8 cellular contexts compared by ENCODE assay signal in genomic region chr6:89298680-89299450, GRCh38. TPM values are rescaled to one million over a fixed set of nuclear protein-coding genes. Genes with fewer than 3 reads are reported as not detected.
DNase-seq lines count a peak whose midpoint lies in the region; ATAC-seq and TF ChIP-seq lines count a peak whose summit lies in the region.

No MANE protein-coding gene starts in this region.

- H3K27me3 Mint-ChIP-seq in CD8-positive, alpha-beta T cell (ENCODE audit: low read depth), result no peaks in the 10 kb centered on the region

- H3K36me3 ChIP-seq in CD8-positive, alpha-beta T cell (ENCODE audit: insufficient read depth, low read length), result no peaks in the 10 kb centered on the region
- H3K36me3 ChIP-seq in RWPE2 (ENCODE audit: low read depth), result no peaks in the 10 kb centered on the region

- peaks cover 20% of the 10 kb centered on the region for H3K4me1 Mint-ChIP-seq in CD8-positive, alpha-beta T cell (ENCODE audit: low read depth)

- no peaks in the 10 kb centered on the region for H3K9me3 Mint-ChIP-seq in CD8-positive, alpha-beta T cell

- DNase-seq in CD8-positive, alpha-beta T cell, result peak in 4 of 7 experiments; percentile 4 to 65 (median 28)
- no peak for DNase-seq in RWPE2 (ENCODE audit: low spot score)
- DNase-seq in dermis blood vessel endothelial cell, result peak; percentile 75
- peak; percentile 34 to 51 for DNase-seq in stimulated activated CD4-positive, alpha-beta T cell treated with anti-CD3 and anti-CD28 coated beads, Interleukin-2, amount 100 ng/mL, for 24 hours
- no peak for DNase-seq in HuH-7.5 (ENCODE audit: low spot score)
- DNase-seq in amniotic stem cell (lab: John Stamatoyannopoulos, UW), result no peak
- DNase-seq in NK-92 (lab: John Stamatoyannopoulos, UW; ENCODE audit: unreplicated experiment), result no peak

- no peaks in the 10 kb centered on the region for H3K36me3 Mint-ChIP-seq in CD8-positive, alpha-beta T cell

- no peak for TF ChIP-seq CTCF in CD8-positive, alpha-beta T cell (IDR thresholded peaks at IDR 0.05)
- TF ChIP-seq CTCF in RWPE2 (IDR thresholded peaks at IDR 0.05; ENCODE audit: poor library complexity, severe bottlenecking), result no peak

- peak; percentile 76 for ATAC-seq in CD8-positive, alpha-beta T cell
- ATAC-seq in HG02610 (IDR thresholded peaks at IDR 0.05; ENCODE audit: unreplicated experiment), result peak; percentile 64
- ATAC-seq in RWPE2 (ENCODE audit: low read depth), result peak; percentile 52

- H3K27ac ChIP-seq in CD8-positive, alpha-beta T cell (ENCODE audit: low read depth, low read length), result no peak overlapping the region
- H3K27ac ChIP-seq in RWPE2 (ENCODE audit: poor library complexity, severe bottlenecking), result no peak overlapping the region

- intact Hi-C loops in CD8-positive, alpha-beta T cell (cut with DNase I, micrococcal nuclease), result loop anchor here in 1 of 2 experiments (5.0 kb wide), 1 partner anchor 48 kb away; no protein-coding TSS in a partner anchor

- H3K4me3 Mint-ChIP-seq in CD8-positive, alpha-beta T cell, result peak overlapping the region; percentile 18

- H3K27ac Mint-ChIP-seq in CD8-positive, alpha-beta T cell, result peak overlapping the region; percentile 86

- H3K4me3 ChIP-seq in CD8-positive, alpha-beta T cell (ENCODE audit: low read depth, low read length), result no peak overlapping the region
- H3K4me3 ChIP-seq in RWPE2 (ENCODE audit: severe bottlenecking), result no peak overlapping the region

- H3K9me3 ChIP-seq in CD8-positive, alpha-beta T cell (ENCODE audit: low read length), result no peaks in the 10 kb centered on the region
- H3K9me3 ChIP-seq in RWPE2 (ENCODE audit: severe bottlenecking), result no peaks in the 10 kb centered on the region

- H3K27me3 ChIP-seq in CD8-positive, alpha-beta T cell (ENCODE audit: insufficient read depth, low read length), result no peaks in the 10 kb centered on the region
- peaks cover 36% of the 10 kb centered on the region for H3K27me3 ChIP-seq in RWPE2 (ENCODE audit: insufficient read depth, poor library complexity, severe bottlenecking)

- CTCF ChIA-PET in CD8-positive, alpha-beta T cell (lab: Charles Lee), result interaction anchor here (0.6 to 0.9 kb wide), 2 partner anchors 57 to 220 kb away, joined by 3 read pairs; no protein-coding TSS in a partner anchor

- peaks cover 17% of the 10 kb centered on the region for H3K4me1 ChIP-seq in CD8-positive, alpha-beta T cell (ENCODE audit: insufficient read depth, low read length)
- peaks cover 4% of the 10 kb centered on the region for H3K4me1 ChIP-seq in RWPE2 (ENCODE audit: insufficient read depth, poor library complexity, severe bottlenecking)

- POLR2A ChIA-PET in CD8-positive, alpha-beta T cell (lab: Charles Lee), result interaction anchor here (1.0 to 1.4 kb wide), 2 partner anchors 53 to 73 kb away, joined by 3 to 6 read pairs; partner anchors contain the start of gene UBE2J1

RNA-seq across cellular contexts. Expression of gene GABRR2, which starts 16.2 kb away (rescaled TPM):
- under 1 TPM; 0.43 to 0.64 TPM for total RNA-seq in CD8-positive, alpha-beta T cell
- 0.14 and 0.51 TPM in 2 replicates for total RNA-seq in dermis blood vessel endothelial cell

RNA-seq across cellular contexts. Expression of gene UBE2J1, which starts 53.7 kb away (rescaled TPM):
- 10 to 100 TPM; 34.1 to 37.5 TPM for total RNA-seq in CD8-positive, alpha-beta T cell
- total RNA-seq in dermis blood vessel endothelial cell, result 48.2 and 65.5 TPM in 2 replicates

Comparison
In these comparisons a context has a peak if more than half of its experiments do, and no peak if none do; other contexts are left out.
1. DNase-seq: peak in CD8-positive, alpha-beta T cell (4 of 7), dermis blood vessel endothelial cell (single experiment) and stimulated activated CD4-positive, alpha-beta T cell treated with anti-CD3 and anti-CD28 coated beads, Interleukin-2, amount 100 ng/mL, for 24 hours (2 of 2); none in RWPE2 (single experiment), HuH-7.5 (single experiment), amniotic stem cell (single experiment) and NK-92 (single experiment).
2. Peak in every context shown above with its lines, with median percentiles within 50 percentile points of each other: ATAC-seq.